ENCODE assay signal across 27 cellular contexts in the genomic region with DNA sequence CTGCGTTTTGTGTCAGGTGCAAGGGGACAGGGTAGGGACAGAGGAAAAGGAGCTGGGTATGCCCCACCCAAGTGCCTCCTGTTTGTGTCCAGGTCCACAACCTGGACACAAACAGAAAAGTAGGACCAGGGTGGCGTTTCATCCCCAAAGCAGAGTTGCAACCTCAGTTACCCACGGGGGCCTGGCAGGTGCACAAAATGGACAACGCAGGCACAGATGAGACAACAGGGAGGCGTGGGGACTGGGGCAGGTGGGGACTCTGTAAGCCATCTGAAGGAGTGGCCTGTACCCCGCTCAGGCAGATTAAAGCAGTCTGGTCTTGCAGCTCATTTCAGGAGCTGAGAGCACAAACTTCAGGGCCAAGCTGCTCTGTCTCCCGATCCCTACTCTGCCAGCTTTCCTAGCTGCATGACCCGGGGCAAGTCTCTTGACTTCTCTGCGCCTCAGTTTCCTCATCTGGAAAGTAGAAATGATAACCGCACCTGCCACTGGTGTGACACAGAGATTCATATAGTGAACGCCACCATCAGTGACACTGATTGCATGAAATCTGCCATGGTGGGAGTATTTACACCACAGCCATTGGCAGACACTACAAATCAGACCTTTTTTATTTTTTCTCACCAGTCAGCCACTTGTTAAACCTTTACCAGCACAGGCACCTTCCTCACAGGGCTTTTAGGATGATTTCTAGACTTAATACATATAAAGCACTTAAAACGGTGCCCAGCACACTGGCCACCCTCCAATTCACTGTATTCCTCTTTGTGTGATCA.
"Had no signal": no experiment of that assay in that cellular context is flagged by ENCODE, and none has a peak within 500 bp of the region (broad histone marks: within the 10 kb centered on the region; RNA-seq: fewer than 3 reads in every experiment).

No MANE protein-coding gene starts in this region.

- H3K4me3 ChIP-seq: colonic mucosa, esophagus squamous epithelium, gastrocnemius medialis, heart right ventricle, left ventricle myocardium inferior, lower lobe of right lung, mucosa of descending colon had no signal

- H3K27ac ChIP-seq: colonic mucosa, epithelial cell of prostate, esophagus squamous epithelium, gastrocnemius medialis, heart right ventricle, left ventricle myocardium inferior, lower lobe of right lung had no signal

- H3K4me1 ChIP-seq: colonic mucosa, esophagus squamous epithelium, gastrocnemius medialis, lower lobe of right lung had no signal

- DNase-seq: colonic mucosa; cortex of kidney; effector CD8-positive, alpha-beta T cell; effector memory CD8-positive, alpha-beta T cell; endodermal cell; erythroblast; esophagus squamous epithelium; foreskin fibroblast; foreskin melanocyte; gastrocnemius medialis; glutamatergic neuron; head of caudate nucleus; heart right ventricle; hippocampal formation; left cardiac atrium; left ventricle myocardium inferior; lower lobe of right lung; mesenchymal stem cell; mucosa of descending colon; naive B cell had no signal

- H3K36me3 Mint-ChIP-seq: naive B cell had no signal

- H3K9me3 ChIP-seq: colonic mucosa, gastrocnemius medialis, mucosa of descending colon had no signal

- H3K4me3 Mint-ChIP-seq: dendritic cell treated with granulocyte-macrophage colony-stimulating factor and Interleukin-4, amounts not matched to agents 40 ng/mL and 50 ng/mL, for 4 days; effector memory CD8-positive, alpha-beta T cell; endodermal cell; mesothelial cell of epicardium; naive B cell had no signal

- H3K27me3 ChIP-seq: colonic mucosa had no signal

- H3K27me3 Mint-ChIP-seq: dendritic cell treated with granulocyte-macrophage colony-stimulating factor and Interleukin-4, amounts not matched to agents 40 ng/mL and 50 ng/mL, for 4 days had no signal

- FAIRE-seq: endometrium, islet of Langerhans, keratinocyte had no signal

- H3K27ac Mint-ChIP-seq: dendritic cell treated with granulocyte-macrophage colony-stimulating factor and Interleukin-4, amounts not matched to agents 40 ng/mL and 50 ng/mL, for 4 days; endodermal cell; mesothelial cell of epicardium had no signal

- H3K36me3 ChIP-seq: colonic mucosa, esophagus squamous epithelium, gastrocnemius medialis, heart right ventricle, left ventricle myocardium inferior, lower lobe of right lung had no signal

- H3K4me1 Mint-ChIP-seq: naive B cell had no signal

- ATAC-seq: effector memory CD8-positive, alpha-beta T cell; esophagus mucosa; gastrocnemius medialis; heart right ventricle; left cardiac atrium; lower lobe of right lung; mucosa of descending colon had no signal

- H3K9me3 Mint-ChIP-seq: dendritic cell treated with granulocyte-macrophage colony-stimulating factor and Interleukin-4, amounts not matched to agents 40 ng/mL and 50 ng/mL, for 4 days had no signal
